In genomic region chr10:50636576-50636975, GRCh38 we compare ENCODE assay signal across 12 cellular contexts. TPM values are rescaled to one million over a fixed set of nuclear protein-coding genes. Genes with fewer than 3 reads are reported as not detected.
DNase-seq lines count a peak whose midpoint lies in the region; ATAC-seq, FAIRE-seq and TF ChIP-seq lines count a peak whose summit lies in the region.
"Had no signal": no experiment of that assay in that cellular context is flagged by ENCODE, and none has a peak within 500 bp of the region (broad histone marks: within the 10 kb centered on the region; RNA-seq: fewer than 3 reads in every experiment).

No MANE protein-coding gene starts in this region.

- no peaks in the 10 kb centered on the region for H3K36me3 ChIP-seq in astrocyte (ENCODE audit: insufficient read depth, low read length)
- H3K36me3 ChIP-seq: brain microvascular endothelial cell had no signal

- DNase-seq in astrocyte (ENCODE audit: low read depth) = peak; percentile 47
- no peak for DNase-seq in NCI-H128 (lab: John Stamatoyannopoulos, UW; ENCODE audit: unreplicated experiment)
- DNase-seq in NCI-H146 treated with DMSO at 0.1 percent for 48 hours (lab: John Stamatoyannopoulos, UW; ENCODE audit: unreplicated experiment) = no peak
- DNase-seq in posterior cingulate gyrus = no peak
- DNase-seq in DMS53 (lab: John Stamatoyannopoulos, UW) = no peak
- DNase-seq: brain microvascular endothelial cell, left colon, NCI-H1105 had no signal

- no peaks in the 10 kb centered on the region for H3K79me2 ChIP-seq in astrocyte (ENCODE audit: insufficient read depth, low read length)

- TF ChIP-seq CTCF in astrocyte (IDR thresholded peaks at IDR 0.05; ENCODE audit: insufficient read depth, low read depth, low read length) = no peak

- no peaks in the 10 kb centered on the region for H3K27me3 Mint-ChIP-seq in astrocyte (ENCODE audit: low read depth, unreplicated experiment)

- no peak overlapping the region for H3K27ac Mint-ChIP-seq in astrocyte (ENCODE audit: unreplicated experiment)

- no peak for FAIRE-seq in astrocyte (lab: Jason Lieb, UNC)

- H3K27ac ChIP-seq in astrocyte (ENCODE audit: low read depth, low read length) = no peak overlapping the region
- H3K27ac ChIP-seq: brain microvascular endothelial cell, RWPE1 had no signal

- H3K4me2 ChIP-seq in astrocyte (ENCODE audit: low read length) = peak overlapping the region; percentile 59

- peaks cover 20% of the 10 kb centered on the region for H3K4me1 ChIP-seq in astrocyte (ENCODE audit: insufficient read depth, low read length)

- no peaks in the 10 kb centered on the region for H4K20me1 ChIP-seq in astrocyte (ENCODE audit: insufficient read depth, low read length)

- H3K36me3 Mint-ChIP-seq in astrocyte (ENCODE audit: low read depth, unreplicated experiment) = no peaks in the 10 kb centered on the region

- H3K9me3 Mint-ChIP-seq in astrocyte (ENCODE audit: unreplicated experiment) = no peaks in the 10 kb centered on the region

- H3K4me3 ChIP-seq in astrocyte (ENCODE audit: insufficient read depth, low read depth, low read length) = no peak overlapping the region

- H3K27me3 ChIP-seq in astrocyte (ENCODE audit: insufficient read depth, low read length) = no peaks in the 10 kb centered on the region
- H3K27me3 ChIP-seq: brain microvascular endothelial cell had no signal

- H3K9ac ChIP-seq in astrocyte (ENCODE audit: low read length) = no peak overlapping the region

- H3K4me1 Mint-ChIP-seq in astrocyte (ENCODE audit: low read depth, unreplicated experiment) = no peaks in the 10 kb centered on the region

- peak; percentile 71 for ATAC-seq in GM18511 (IDR thresholded peaks at IDR 0.05; ENCODE audit: unreplicated experiment)
- peak; percentile 46 for ATAC-seq in GM21423 (IDR thresholded peaks at IDR 0.05; ENCODE audit: unreplicated experiment)
- peak; percentile 28 for ATAC-seq in HG03457 (IDR thresholded peaks at IDR 0.05; ENCODE audit: unreplicated experiment)
- ATAC-seq: left colon had no signal

- intact Hi-C loops in posterior cingulate gyrus (cut with DNase I) = no loop called here

- no peak overlapping the region for H3K4me3 Mint-ChIP-seq in astrocyte (ENCODE audit: unreplicated experiment)

- H2AFZ ChIP-seq in astrocyte (ENCODE audit: low read depth, low read length) = no peak overlapping the region

- no peaks in the 10 kb centered on the region for H3K9me3 ChIP-seq in astrocyte (ENCODE audit: insufficient read depth, low read depth, low read length)

RNA-seq across cellular contexts. Expression of gene SGMS1, which starts 12.8 kb away (rescaled TPM):
- total RNA-seq in astrocyte = 22.3 and 25.6 TPM in 2 replicates
